ENCODE assay signal across 10 cellular contexts in genomic region chr13:97387487-97388353, GRCh38. TPM values are rescaled to one million over a fixed set of nuclear protein-coding genes. Genes with fewer than 3 reads are reported as not detected.
DNase-seq lines count a peak whose midpoint lies in the region; ATAC-seq and TF ChIP-seq lines count a peak whose summit lies in the region.
"Had no signal": no experiment of that assay in that cellular context is flagged by ENCODE, and none has a peak within 500 bp of the region (broad histone marks: within the 10 kb centered on the region; RNA-seq: fewer than 3 reads in every experiment).

No MANE protein-coding gene starts in this region.

- intact Hi-C loops in heart right ventricle (cut with DNase I): no loop called here
- intact Hi-C loops in vagina (cut with DNase I): no loop called here

- H3K36me3 ChIP-seq in heart right ventricle: peaks cover 0 to 72% (median 0%) of the 10 kb centered on the region in 9 donors
- peaks cover 0 to 11% of the 10 kb centered on the region in 2 donors for H3K36me3 ChIP-seq in vagina

- H3K27ac ChIP-seq in heart right ventricle (peak overlapping the region in 3 of 10 donors; percentile 17 to 82 (median 32)), skin epidermis (peak overlapping the region in 12 of 21 experiments; percentile 1 to 78 (median 52)), vagina (no peak overlapping the region)

- H3K4me1 ChIP-seq in heart right ventricle: peaks cover 0 to 62% (median 24%) of the 10 kb centered on the region in 9 donors
- H3K4me1 ChIP-seq in vagina: no peaks in the 10 kb centered on the region

- H3K4me3 ChIP-seq in heart right ventricle (no peak overlapping the region), skin epidermis (no peak overlapping the region), vagina (no peak overlapping the region)

- no peak for TF ChIP-seq CTCF in heart right ventricle (IDR thresholded peaks at IDR 0.05)
- no peak for TF ChIP-seq CTCF in vagina (IDR thresholded peaks at IDR 0.05)

- H3K27me3 ChIP-seq in heart right ventricle (no peaks in the 10 kb centered on the region), vagina (no peaks in the 10 kb centered on the region)

- ATAC-seq in GM18909 (IDR thresholded peaks at IDR 0.05; ENCODE audit: poor library complexity, unreplicated experiment) (peak; percentile 9), heart right ventricle (peak in 7 of 8 donors; percentile 10 to 71 (median 37)), HG03378 (IDR thresholded peaks at IDR 0.05; ENCODE audit: unreplicated experiment) (no peak), HG03460 (IDR thresholded peaks at IDR 0.05; ENCODE audit: unreplicated experiment) (no peak)

- H3K9me3 ChIP-seq in heart right ventricle: no peaks in the 10 kb centered on the region
- no peaks in the 10 kb centered on the region for H3K9me3 ChIP-seq in vagina

- no peak for TF ChIP-seq POLR2A in vagina (IDR thresholded peaks at IDR 0.05)

- WGBS in heart right ventricle, 2 donors: 91% methylated on average over 6 of the region's 6 CpGs

- DNase-seq in SIG-M5 (lab: John Stamatoyannopoulos, UW) (peak; percentile 74), heart right ventricle (no peak), T-helper 9 cell (no peak), vagina (ENCODE audit: extremely low spot score in 2 of 2) (no peak)
- DNase-seq: islet precursor cell, NCI-H226 had no signal

RNA-seq across cellular contexts. Expression of gene RAP2A, which starts 46.2 kb away (rescaled TPM):
- 10 to 100 TPM; 15.2 to 31.0 (median 22.0) TPM for total RNA-seq in heart right ventricle
- 1 to 10 TPM; 4.2 to 8.4 TPM for polyA plus RNA-seq in heart right ventricle
- 19.6 TPM for total RNA-seq in vagina

Comparison
In these comparisons a context has a peak if more than half of its experiments do, and no peak if none do; other contexts are left out.
1. ATAC-seq: peak in GM18909 (single experiment) and heart right ventricle (7 of 8); none in HG03378 (single experiment) and HG03460 (single experiment).